Comparison of ENCODE assay signal across 32 cellular contexts in the genomic region with DNA sequence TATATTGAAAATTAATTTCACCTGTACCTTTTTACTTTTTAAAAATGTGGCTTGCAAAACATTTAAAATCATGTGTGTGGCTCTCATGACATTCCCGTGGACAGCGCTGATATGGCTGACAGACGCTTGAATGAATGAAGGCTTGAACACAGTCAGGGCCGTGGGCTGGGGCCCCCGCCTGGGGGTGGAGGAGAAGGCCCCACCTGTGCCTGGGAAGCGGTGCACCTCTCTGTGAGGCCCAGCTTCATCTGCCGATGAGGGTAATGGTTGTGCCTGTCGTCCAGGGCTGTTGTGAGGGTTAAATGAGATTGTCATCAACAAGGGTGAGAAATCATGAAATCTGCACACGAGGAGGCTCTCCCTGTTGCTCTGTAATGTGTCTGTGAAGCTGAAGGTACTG.
"Had no signal": no experiment of that assay in that cellular context is flagged by ENCODE, and none has a peak within 500 bp of the region (broad histone marks: within the 10 kb centered on the region; RNA-seq: fewer than 3 reads in every experiment).

No MANE protein-coding gene starts in this region.

- H3K27me3 Mint-ChIP-seq: activated CD8-positive, alpha-beta T cell treated with anti-CD3 and anti-CD28 coated beads for 36 hours; activated naive CD8-positive, alpha-beta T cell; activated T-helper 17 cell treated with anti-CD3 and anti-CD28 coated beads, Interleukin-2, amount 50 U/mL, for 72 hours had no signal

- H3K27ac ChIP-seq: body of pancreas, colonic mucosa, dorsolateral prefrontal cortex, esophagus muscularis mucosa, foreskin keratinocyte, gastrocnemius medialis, WERI-Rb-1 had no signal

- H3K4me1 ChIP-seq: body of pancreas, colonic mucosa, foreskin keratinocyte, gastrocnemius medialis had no signal

- ATAC-seq: activated CD4-positive, CD25-positive, alpha-beta regulatory T cell treated with anti-CD3 and anti-CD28 coated beads, Interleukin-2, amount 50 U/mL, for 24 hours; activated CD8-positive, alpha-beta T cell treated with anti-CD3 and anti-CD28 coated beads for 36 hours; activated T-cell treated with anti-CD3 and anti-CD28 coated beads, Interleukin-2, amount 50 U/mL, for 4 hours; activated T-helper 17 cell treated with anti-CD3 and anti-CD28 coated beads, Interleukin-2, amount 50 U/mL, for 72 hours; body of pancreas; foreskin keratinocyte; gastrocnemius medialis; T-helper 17 cell had no signal

- H3K9me3 ChIP-seq: colonic mucosa had no signal

- H3K36me3 ChIP-seq: colonic mucosa, esophagus muscularis mucosa, gastrocnemius medialis, WERI-Rb-1 had no signal

- H3K27me3 ChIP-seq: body of pancreas, colonic mucosa, dorsolateral prefrontal cortex, esophagus muscularis mucosa, gastrocnemius medialis had no signal

- H3K9me3 Mint-ChIP-seq: activated T-helper 17 cell treated with anti-CD3 and anti-CD28 coated beads, Interleukin-2, amount 50 U/mL, for 72 hours; T-helper 2 cell treated with Interferon-gamma antibody and Interleukin-4, amounts not matched to agents 5 μg/mL and 100 μg/mL, for 36 hours had no signal

- H3K36me3 Mint-ChIP-seq: activated naive CD8-positive, alpha-beta T cell had no signal

- H3K4me3 ChIP-seq: body of pancreas, colonic mucosa, dorsolateral prefrontal cortex, esophagus muscularis mucosa, gastrocnemius medialis had no signal

- H3K4me1 Mint-ChIP-seq: activated B cell treated with CpG ODN at 0.5 μM for 24 hours; activated T-helper 17 cell treated with anti-CD3 and anti-CD28 coated beads, Interleukin-2, amount 50 U/mL, for 72 hours had no signal

- H3K4me3 Mint-ChIP-seq: activated B cell treated with CpG ODN at 0.5 μM for 24 hours; activated CD8-positive, alpha-beta T cell treated with anti-CD3 and anti-CD28 coated beads for 36 hours; activated naive CD8-positive, alpha-beta T cell; activated T-cell treated with anti-CD3 and anti-CD28 coated beads, Interleukin-2, amount 50 U/mL, for 4 hours; activated T-helper 17 cell treated with anti-CD3 and anti-CD28 coated beads, Interleukin-2, amount 50 U/mL, for 72 hours; dendritic cell treated with granulocyte-macrophage colony-stimulating factor and Interleukin-4, amounts not matched to agents 40 ng/mL and 50 ng/mL, for 4 days; T-helper 17 cell; T-helper 2 cell treated with Interferon-gamma antibody and Interleukin-4, amounts not matched to agents 5 μg/mL and 100 μg/mL, for 36 hours had no signal

- DNase-seq: activated B cell treated with CpG ODN at 0.5 μM for 24 hours; activated CD4-positive, alpha-beta T cell treated with anti-CD3 and anti-CD28 coated beads for 48 hours; activated CD4-positive, alpha-beta T cell treated with anti-CD3 and anti-CD28 coated beads, Interleukin-2, amount 50 U/mL, for 1 hour; activated CD4-positive, alpha-beta T cell treated with anti-CD3 and anti-CD28 coated beads, Interleukin-2, amount 50 U/mL, for 48 hours; activated CD8-positive, alpha-beta T cell treated with anti-CD3 and anti-CD28 coated beads for 36 hours; activated effector memory CD4-positive, alpha-beta T cell treated with Interleukin-2 at 50 U/mL for 16 hours; activated gamma-delta T cell treated with Interleukin-2 at 50 U/mL for 16 hours; activated naive CD4-positive, alpha-beta T cell treated with anti-CD3 and anti-CD28 coated beads, Interleukin-2, amount 50 U/mL, for 16 hours; activated naive CD4-positive, alpha-beta T cell treated with Interleukin-2 at 50 U/mL for 16 hours; activated T-cell treated with anti-CD3 and anti-CD28 coated beads, Interleukin-2, amount 50 U/mL, for 4 hours; amniotic stem cell; aorta; body of pancreas; central memory CD4-positive, alpha-beta T cell; cerebellar nuclear complex; colonic mucosa; effector memory CD4-positive, alpha-beta T cell; erythroblast; foreskin keratinocyte; gastrocnemius medialis; glutamatergic neuron; T-helper 1 cell; T-helper 17 cell; T1000; WERI-Rb-1 had no signal

- H3K27ac Mint-ChIP-seq: activated B cell treated with CpG ODN at 0.5 μM for 24 hours; activated CD8-positive, alpha-beta T cell treated with anti-CD3 and anti-CD28 coated beads for 36 hours; activated naive CD8-positive, alpha-beta T cell; activated T-helper 17 cell treated with anti-CD3 and anti-CD28 coated beads, Interleukin-2, amount 50 U/mL, for 72 hours; dendritic cell treated with granulocyte-macrophage colony-stimulating factor and Interleukin-4, amounts not matched to agents 40 ng/mL and 50 ng/mL, for 4 days; T-helper 17 cell; T-helper 2 cell treated with Interferon-gamma antibody and Interleukin-4, amounts not matched to agents 5 μg/mL and 100 μg/mL, for 36 hours had no signal
